1 cellular context compared by ENCODE assay signal in genomic region chr3:128335621-128336296, GRCh38.
TF ChIP-seq lines count a peak whose summit lies in the region.

No MANE protein-coding gene starts in this region.

TF ChIP-seq in GM23338, 12 proteins besides CTCF, POLR2A, EP300 and RAD21 (continued from another document):
- TF ChIP-seq ZNF462 (CRISPR knock-in tag; IDR thresholded peaks at IDR 0.05) (no peak), STAT1 (IDR thresholded peaks at IDR 0.05; ENCODE audit: unreplicated experiment) (no peak), ZNF331 (CRISPR knock-in tag; IDR thresholded peaks at IDR 0.05; ENCODE audit: low read depth) (no peak), ZNF114 (CRISPR knock-in tag; IDR thresholded peaks at IDR 0.05) (no peak), REST (IDR thresholded peaks at IDR 0.05; ENCODE audit: unreplicated experiment) (no peak), NANOG (IDR thresholded peaks at IDR 0.05; ENCODE audit: borderline replicate concordance) (no peak), JUNB (IDR thresholded peaks at IDR 0.05; ENCODE audit: unreplicated experiment) (no peak), EZH2 (IDR thresholded peaks at IDR 0.05; ENCODE audit: low read depth, unreplicated experiment) (no peak), EZH2phosphoT487 (IDR thresholded peaks at IDR 0.05; ENCODE audit: unreplicated experiment) (no peak)
